In the genomic region with DNA sequence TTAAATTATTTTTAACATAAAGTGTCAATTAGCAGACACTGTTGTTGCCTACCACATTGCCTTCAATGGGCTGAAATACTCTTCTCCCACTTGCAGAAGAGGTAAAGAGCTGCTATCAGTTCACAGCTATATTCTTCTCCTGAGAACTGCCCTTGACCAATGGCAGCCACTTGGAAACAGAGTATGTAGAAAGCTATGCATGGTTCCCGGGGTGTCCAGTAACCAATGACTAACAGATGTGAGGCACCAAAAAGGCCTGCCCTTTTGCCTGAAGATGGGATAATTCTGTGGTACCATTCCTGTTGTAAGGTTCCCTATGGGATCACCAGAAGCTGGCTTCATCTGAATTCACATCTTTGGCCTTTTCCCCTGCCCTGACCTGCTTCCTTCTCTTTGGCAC, we compare ENCODE assay signal across 13 cellular contexts.
"Had no signal": no experiment of that assay in that cellular context is flagged by ENCODE, and none has a peak within 500 bp of the region (broad histone marks: within the 10 kb centered on the region; RNA-seq: fewer than 3 reads in every experiment).

No MANE protein-coding gene starts in this region.

- H3K9me3 ChIP-seq: mucosa of descending colon, sigmoid colon had no signal

- H3K4me3 ChIP-seq: coronary artery, dorsolateral prefrontal cortex, mucosa of descending colon, sigmoid colon had no signal

- H3K27me3 ChIP-seq: dorsolateral prefrontal cortex, foreskin keratinocyte, sigmoid colon had no signal

- H3K4me1 ChIP-seq: sigmoid colon had no signal

- DNase-seq: dorsolateral prefrontal cortex; effector CD8-positive, alpha-beta T cell; foreskin keratinocyte; immature natural killer cell; kidney; mucosa of descending colon; naive thymus-derived CD8-positive, alpha-beta T cell; posterior cingulate gyrus; sigmoid colon; small intestine; stimulated activated CD4-positive, alpha-beta T cell treated with anti-CD3 and anti-CD28 coated beads, Interleukin-12 subunit alpha, Interleukin-12 subunit beta, amount 100 ng/mL, for 4 hours; stimulated activated naive CD4-positive, alpha-beta T cell treated with Interleukin-2 at 50 U/mL for 16 hours had no signal

- ATAC-seq: foreskin keratinocyte; mucosa of descending colon; naive thymus-derived CD8-positive, alpha-beta T cell had no signal

- H3K36me3 ChIP-seq: sigmoid colon had no signal

- H3K27ac ChIP-seq: coronary artery, dorsolateral prefrontal cortex, foreskin keratinocyte, sigmoid colon had no signal
